1 cellular context compared by ENCODE assay signal in genomic region chr20:2476742-2477615, GRCh38.
TF ChIP-seq lines count a peak whose summit lies in the region.

No MANE protein-coding gene starts in this region.

TF ChIP-seq in GM12878, 131 proteins besides CTCF, POLR2A, EP300 and RAD21:
- no peak for TF ChIP-seq POU2F2 (IDR thresholded peaks at IDR 0.05; ENCODE audit: borderline replicate concordance, low read depth, low read length)
- no peak for TF ChIP-seq MTA3 (IDR thresholded peaks at IDR 0.05; ENCODE audit: borderline replicate concordance, low read length)
- TF ChIP-seq, protein P1, sequence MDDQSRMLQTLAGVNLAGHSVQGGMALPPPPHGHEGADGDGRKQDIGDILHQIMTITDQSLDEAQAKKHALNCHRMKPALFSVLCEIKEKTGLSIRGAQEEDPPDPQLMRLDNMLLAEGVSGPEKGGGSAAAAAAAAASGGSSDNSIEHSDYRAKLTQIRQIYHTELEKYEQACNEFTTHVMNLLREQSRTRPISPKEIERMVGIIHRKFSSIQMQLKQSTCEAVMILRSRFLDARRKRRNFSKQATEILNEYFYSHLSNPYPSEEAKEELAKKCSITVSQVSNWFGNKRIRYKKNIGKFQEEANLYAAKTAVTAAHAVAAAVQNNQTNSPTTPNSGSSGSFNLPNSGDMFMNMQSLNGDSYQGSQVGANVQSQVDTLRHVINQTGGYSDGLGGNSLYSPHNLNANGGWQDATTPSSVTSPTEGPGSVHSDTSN (IDR thresholded peaks at IDR 0.05; ENCODE audit: insufficient replicate concordance, low read depth, low read length): no peak
- no peak for TF ChIP-seq POLR2AphosphoS5 (IDR thresholded peaks at IDR 0.05; ENCODE audit: low read length)
- no peak for TF ChIP-seq ZNF592 (IDR thresholded peaks at IDR 0.05)
- no peak for TF ChIP-seq E2F4 (IDR thresholded peaks at IDR 0.05; ENCODE audit: low read depth, low read length)
- no peak for TF ChIP-seq SUPT20H (IDR thresholded peaks at IDR 0.05; ENCODE audit: borderline replicate concordance, control insufficient read depth, low read depth, low read length)
- TF ChIP-seq MLLT1 (IDR thresholded peaks at IDR 0.05): no peak
